Comparison of ENCODE assay signal across 19 cellular contexts in the genomic region with DNA sequence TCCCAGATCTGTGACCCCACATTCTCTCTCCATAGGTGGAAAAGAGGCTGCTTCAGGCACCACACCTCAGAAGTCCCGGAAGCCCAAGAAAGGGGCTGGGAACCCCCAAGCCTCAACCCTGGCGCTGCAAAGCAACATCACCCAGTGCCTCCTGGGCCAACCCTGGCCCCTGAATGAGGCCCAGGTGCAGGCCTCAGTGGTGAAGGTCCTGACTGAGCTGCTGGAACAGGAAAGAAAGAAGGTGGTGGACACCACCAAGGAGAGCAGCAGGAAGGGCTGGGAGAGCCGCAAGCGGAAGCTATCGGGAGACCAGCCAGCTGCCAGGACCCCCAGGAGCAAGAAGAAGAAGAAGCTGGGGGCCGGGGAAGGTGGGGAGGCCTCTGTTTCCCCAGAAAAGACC. TPM values are rescaled to one million over a fixed set of nuclear protein-coding genes. Genes with fewer than 3 reads are reported as not detected.
DNase-seq lines count a peak whose midpoint lies in the region; ATAC-seq and TF ChIP-seq lines count a peak whose summit lies in the region.
"Had no signal": no experiment of that assay in that cellular context is flagged by ENCODE, and none has a peak within 500 bp of the region (broad histone marks: within the 10 kb centered on the region; RNA-seq: fewer than 3 reads in every experiment).

No MANE protein-coding gene starts in this region.

- H3K9me3 Mint-ChIP-seq in Calu3 (ENCODE audit: low read depth, unreplicated experiment), result no peaks in the 10 kb centered on the region
- H3K9me3 Mint-ChIP-seq in activated naive CD8-positive, alpha-beta T cell treated with anti-CD3 and anti-CD28 coated beads, Interleukin-2, amount 50 U/mL, for 24 hours, result no peaks in the 10 kb centered on the region
- H3K9me3 Mint-ChIP-seq in memory B cell, result no peaks in the 10 kb centered on the region
- H3K9me3 Mint-ChIP-seq: effector memory CD8-positive, alpha-beta T cell had no signal

- H3K9me3 ChIP-seq in BLaER1, result no peaks in the 10 kb centered on the region
- H3K9me3 ChIP-seq: gastroesophageal sphincter, Peyer's patch, prostate gland, thoracic aorta had no signal

- no peak overlapping the region for H3K4me3 ChIP-seq in BLaER1
- H3K4me3 ChIP-seq: gastroesophageal sphincter, GM23248, Peyer's patch, prostate gland, thoracic aorta had no signal

- H4K20me1 ChIP-seq in BLaER1, result peaks cover 90% of the 10 kb centered on the region

- peaks cover 44% of the 10 kb centered on the region for H3K4me1 ChIP-seq in BLaER1
- H3K4me1 ChIP-seq: gastroesophageal sphincter, Peyer's patch, prostate gland had no signal

- H3K27me3 Mint-ChIP-seq in Calu3 (ENCODE audit: unreplicated experiment) (no peaks in the 10 kb centered on the region), memory B cell (no peaks in the 10 kb centered on the region)
- H3K27me3 Mint-ChIP-seq in activated naive CD8-positive, alpha-beta T cell treated with anti-CD3 and anti-CD28 coated beads, Interleukin-2, amount 50 U/mL, for 24 hours, result no peaks in the 10 kb centered on the region
- H3K27me3 Mint-ChIP-seq: effector memory CD8-positive, alpha-beta T cell had no signal

- H3K36me3 ChIP-seq in BLaER1, result peaks cover 100% of the 10 kb centered on the region

- H3K27ac Mint-ChIP-seq in Calu3 (ENCODE audit: unreplicated experiment), result peak overlapping the region; percentile 10
- peak overlapping the region; percentile 43 for H3K27ac Mint-ChIP-seq in activated naive CD8-positive, alpha-beta T cell treated with anti-CD3 and anti-CD28 coated beads, Interleukin-2, amount 50 U/mL, for 24 hours
- peak overlapping the region; percentile 67 for H3K27ac Mint-ChIP-seq in memory B cell

- CTCF ChIA-PET in Calu3 (lab: Charles Lee) (interaction anchor here (1.3 kb wide), 1 partner anchor 40 kb away, joined by 3 read pairs; no protein-coding TSS in a partner anchor), HEK293T (lab: Yijun Ruan, JAX) (interaction anchor here (1.7 kb wide), 1 partner anchor 40 kb away, joined by 7 read pairs; no protein-coding TSS in a partner anchor)

- no TSS peak for BruUV-seq in Calu3 (replicated peaks; lab: Mats Ljungman, UMichigan)

- no peak overlapping the region for H3K4me2 ChIP-seq in BLaER1

- H3K36me3 Mint-ChIP-seq in Calu3 (ENCODE audit: insufficient read depth, unreplicated experiment), result peaks cover 69% of the 10 kb centered on the region
- peaks cover 51% of the 10 kb centered on the region for H3K36me3 Mint-ChIP-seq in activated naive CD8-positive, alpha-beta T cell treated with anti-CD3 and anti-CD28 coated beads, Interleukin-2, amount 50 U/mL, for 24 hours (ENCODE audit: low read depth)
- peaks cover 16% of the 10 kb centered on the region for H3K36me3 Mint-ChIP-seq in memory B cell

- intact Hi-C loops in Calu3 (cut with micrococcal nuclease; ENCODE audit: unreplicated experiment), result no loop called here

- POLR2A ChIA-PET in HEK293T (lab: Yijun Ruan, JAX), result no interaction called here

- no peak for ATAC-seq in activated naive CD8-positive, alpha-beta T cell treated with anti-CD3 and anti-CD28 coated beads, Interleukin-2, amount 50 U/mL, for 24 hours
- no peak for ATAC-seq in memory B cell (ENCODE audit: low read depth)
- ATAC-seq in HG02759 (IDR thresholded peaks at IDR 0.05; ENCODE audit: unreplicated experiment), result no peak
- ATAC-seq: effector memory CD8-positive, alpha-beta T cell; gastroesophageal sphincter had no signal

- no peak overlapping the region for H3K9ac ChIP-seq in BLaER1
- H3K9ac ChIP-seq: GM23248 had no signal

- TF ChIP-seq CTCF in Calu3 (IDR thresholded peaks at IDR 0.05; ENCODE audit: unreplicated experiment), result no peak

- 0 out of 2 replicates have a peak overlapping the region, but pooled peaks have one; percentile 0 for H3K27ac ChIP-seq in BLaER1
- H3K27ac ChIP-seq: gastroesophageal sphincter, GM23248, HL-60, Peyer's patch, prostate gland, thoracic aorta had no signal

- no peaks in the 10 kb centered on the region for H3K27me3 ChIP-seq in BLaER1
- H3K27me3 ChIP-seq: gastroesophageal sphincter, Peyer's patch had no signal

- DNase-seq in Calu3 (no peak), memory B cell (ENCODE audit: low spot score in 2 of 2) (no peak), HEK293T (ENCODE audit: extremely low spot score) (no peak), DMS 273 (lab: John Stamatoyannopoulos, UW; ENCODE audit: unreplicated experiment) (no peak)
- no peak for DNase-seq in activated naive CD8-positive, alpha-beta T cell treated with anti-CD3 and anti-CD28 coated beads, Interleukin-2, amount 50 U/mL, for 24 hours
- DNase-seq: activated CD4-positive, alpha-beta T cell treated with anti-CD3 and anti-CD28 coated beads for 48 hours; activated CD8-positive, alpha-beta memory T cell treated with anti-CD3 and anti-CD28 coated beads, Interleukin-2, amount 50 U/mL, for 4 hours; DMS79 treated with DMSO at 0.1 percent for 48 hours; effector memory CD8-positive, alpha-beta T cell; GM23248; NCI-H1417 treated with DMSO at 0.1 percent for 48 hours; NCI-H524 treated with DMSO at 0.1 percent for 48 hours; Peyer's patch had no signal

- H3K4me1 Mint-ChIP-seq in Calu3 (ENCODE audit: low read depth, unreplicated experiment), result no peaks in the 10 kb centered on the region
- H3K4me1 Mint-ChIP-seq in activated naive CD8-positive, alpha-beta T cell treated with anti-CD3 and anti-CD28 coated beads, Interleukin-2, amount 50 U/mL, for 24 hours, result no peaks in the 10 kb centered on the region
- H3K4me1 Mint-ChIP-seq in memory B cell, result peaks cover 23% of the 10 kb centered on the region

- H3K4me3 Mint-ChIP-seq in Calu3 (ENCODE audit: low read depth, unreplicated experiment) (no peak overlapping the region), memory B cell (no peak overlapping the region)
- H3K4me3 Mint-ChIP-seq in activated naive CD8-positive, alpha-beta T cell treated with anti-CD3 and anti-CD28 coated beads, Interleukin-2, amount 50 U/mL, for 24 hours, result no peak overlapping the region
- H3K4me3 Mint-ChIP-seq: effector memory CD8-positive, alpha-beta T cell had no signal

TF ChIP-seq in HEK293T, 16 proteins besides CTCF, POLR2A, EP300 and RAD21:
- no peak for TF ChIP-seq LEF1 (IDR thresholded peaks at IDR 0.05; ENCODE audit: borderline replicate concordance)
- no peak for TF ChIP-seq ARNT (IDR thresholded peaks at IDR 0.05)
- TF ChIP-seq ZNF384 (IDR thresholded peaks at IDR 0.05), result no peak
- TF ChIP-seq TARDBP (IDR thresholded peaks at IDR 0.05), result no peak
- TF ChIP-seq BHLHE40 (IDR thresholded peaks at IDR 0.05; ENCODE audit: borderline replicate concordance), result no peak
- TF ChIP-seq FOXK2 (IDR thresholded peaks at IDR 0.05), result no peak
- TF ChIP-seq FOXA1 (IDR thresholded peaks at IDR 0.05), result no peak
- TF ChIP-seq CTBP1 (IDR thresholded peaks at IDR 0.05; ENCODE audit: borderline replicate concordance), result no peak
- TF ChIP-seq L3MBTL2 (conservative IDR thresholded peaks at IDR 0.05), result no peak
- TF ChIP-seq SUZ12 (IDR thresholded peaks at IDR 0.05), result no peak
- no peak for TF ChIP-seq FOXM1 (IDR thresholded peaks at IDR 0.05; ENCODE audit: borderline replicate concordance)
- TF ChIP-seq, protein P1, sequence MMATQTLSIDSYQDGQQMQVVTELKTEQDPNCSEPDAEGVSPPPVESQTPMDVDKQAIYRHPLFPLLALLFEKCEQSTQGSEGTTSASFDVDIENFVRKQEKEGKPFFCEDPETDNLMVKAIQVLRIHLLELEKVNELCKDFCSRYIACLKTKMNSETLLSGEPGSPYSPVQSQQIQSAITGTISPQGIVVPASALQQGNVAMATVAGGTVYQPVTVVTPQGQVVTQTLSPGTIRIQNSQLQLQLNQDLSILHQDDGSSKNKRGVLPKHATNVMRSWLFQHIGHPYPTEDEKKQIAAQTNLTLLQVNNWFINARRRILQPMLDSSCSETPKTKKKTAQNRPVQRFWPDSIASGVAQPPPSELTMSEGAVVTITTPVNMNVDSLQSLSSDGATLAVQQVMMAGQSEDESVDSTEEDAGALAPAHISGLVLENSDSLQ (IDR thresholded peaks at IDR 0.05), result no peak
TF ChIP-seq in HEK293T: peak in this region for 0.

RNA-seq across cellular contexts. Expression of gene CD74, which starts 16.5 kb away (rescaled TPM):
- 773 and 1,091 TPM in 2 replicates for total RNA-seq in Calu3 (2022)
- total RNA-seq: GM23248 had no signal

RNA-seq across cellular contexts. Expression of gene TCOF1, which starts 38.8 kb away (rescaled TPM):
- 96.1 and 106 TPM in 2 replicates for total RNA-seq in Calu3 (2022)

RNA-seq across cellular contexts. Expression of gene RPS14, which starts 53.3 kb away (rescaled TPM):
- total RNA-seq in Calu3 (2022), result 2,194 and 2,330 TPM in 2 replicates

Comparison
In these comparisons a context has a peak if more than half of its experiments do, and no peak if none do; other contexts are left out.
1. H3K27ac Mint-ChIP-seq: peak in every context shown above with its lines; median percentile 67 in memory B cell; 43 in activated naive CD8-positive, alpha-beta T cell treated with anti-CD3 and anti-CD28 coated beads, Interleukin-2, amount 50 U/mL, for 24 hours; 10 in Calu3.